In genomic region chrX:94455782-94456181, GRCh38 we compare ENCODE assay signal across 17 cellular contexts.
DNase-seq lines count a peak whose midpoint lies in the region; ATAC-seq, FAIRE-seq and TF ChIP-seq lines count a peak whose summit lies in the region.
"Had no signal": no experiment of that assay in that cellular context is flagged by ENCODE, and none has a peak within 500 bp of the region (broad histone marks: within the 10 kb centered on the region; RNA-seq: fewer than 3 reads in every experiment).

No MANE protein-coding gene starts in this region.

- CTCF ChIA-PET in H1 (lab: Charles Lee; ENCODE audit: partially characterized antibody) = no interaction called here

- H3K36me3 ChIP-seq in ES-I3 (ENCODE audit: insufficient read depth, low read length) (no peaks in the 10 kb centered on the region), HUES48 (ENCODE audit: control insufficient read depth, insufficient read depth, low read length) (no peaks in the 10 kb centered on the region), H1 (ENCODE audit: control insufficient read depth in 2 of 4, insufficient read depth in 4 of 4, low read length in 3 of 4) (peaks cover 0 to 2% (median 0%) of the 10 kb centered on the region in 4 experiments; a peak in 1 of 8 replicates), mesendoderm (ENCODE audit: control insufficient read depth, insufficient read depth, low read length) (no peaks in the 10 kb centered on the region), vagina (no peaks in the 10 kb centered on the region)
- H3K36me3 ChIP-seq: HAP-1 had no signal

- peak; percentile 62 for FAIRE-seq in H1 (lab: Jason Lieb, UNC)
- FAIRE-seq: GM12892, K562 had no signal

- H4K91ac ChIP-seq in H1 (replicated peaks; ENCODE audit: insufficient read length, low read length) = no peak overlapping the region

- no peak overlapping the region; the same call in 1 of the 2 replicates for H2BK5ac ChIP-seq in H1 (ENCODE audit: low read depth, low read length)
- no peak overlapping the region for H2BK5ac ChIP-seq in mesendoderm (ENCODE audit: low read length)

- no peak overlapping the region for H2BK12ac ChIP-seq in H1 (ENCODE audit: low read depth, low read length)

- no peak overlapping the region for H3K14ac ChIP-seq in H1 (ENCODE audit: insufficient read length)

- no peak overlapping the region for H2BK120ac ChIP-seq in H1 (replicated peaks; ENCODE audit: low read depth, low read length)
- no peak overlapping the region for H2BK120ac ChIP-seq in mesendoderm (ENCODE audit: low read depth, low read length)

- no peak for TF ChIP-seq EP300 in H1 (IDR thresholded peaks at IDR 0.05; ENCODE audit: borderline replicate concordance in 1 of 2, low read depth in 2 of 2, low read length in 2 of 2)

- no peak for TF ChIP-seq CTCF in H1 (IDR thresholded peaks at IDR 0.05; ENCODE audit: control extremely low read depth in 1 of 3, insufficient read depth in 1 of 3, low read depth in 1 of 3, low read length in 3 of 3)
- TF ChIP-seq CTCF in vagina (IDR thresholded peaks at IDR 0.05) = no peak

- intact Hi-C loops in vagina (cut with DNase I) = no loop called here

- H3K27me3 ChIP-seq in HUES48 (ENCODE audit: control insufficient read depth, insufficient read depth, low read length) (no peaks in the 10 kb centered on the region), H1 (replicated peaks in 1 of 4; ENCODE audit: control insufficient read depth in 3 of 4, extremely low read depth in 1 of 4, insufficient read depth in 3 of 4, low read length in 3 of 4) (no peaks in the 10 kb centered on the region), mesendoderm (ENCODE audit: insufficient read depth, low read length, poor library complexity) (no peaks in the 10 kb centered on the region), vagina (no peaks in the 10 kb centered on the region)

- no peaks in the 10 kb centered on the region for H3K23me2 ChIP-seq in H1 (ENCODE audit: low read depth, low read length)

- peak overlapping the region; percentile 51 for H4K5ac ChIP-seq in H1 (ENCODE audit: insufficient read length, low read depth, low read length)
- no peak overlapping the region for H4K5ac ChIP-seq in mesendoderm (ENCODE audit: low read length)

- H3K27ac ChIP-seq in HUES48 (ENCODE audit: low read depth, low read length) = peak overlapping the region; percentile 91
- H3K27ac ChIP-seq in H1 (ENCODE audit: low read depth, low read length) = no peak overlapping the region; the same call in 1 of the 2 replicates
- no peak overlapping the region for H3K27ac ChIP-seq in mesendoderm (ENCODE audit: low read depth, low read length)
- H3K27ac ChIP-seq in vagina = no peak overlapping the region

- H3K9ac ChIP-seq in ES-I3 (ENCODE audit: low read depth, low read length) = peak overlapping the region; percentile 2; the same call in 1 of the 2 replicates
- peak overlapping the region; percentile 64 for H3K9ac ChIP-seq in HUES48 (ENCODE audit: low read depth, low read length)
- H3K9ac ChIP-seq in H1 (replicated peaks in 1 of 4; ENCODE audit: extremely low read depth in 1 of 4, low read depth in 3 of 4, low read length in 3 of 4) = no peak overlapping the region
- H3K9ac ChIP-seq in mesendoderm (ENCODE audit: low read length) = no peak overlapping the region

- no peak for TF ChIP-seq POLR2A in H1 (IDR thresholded peaks at IDR 0.05; ENCODE audit: control extremely low read depth in 1 of 2, low read depth in 2 of 2, low read length in 2 of 2)
- no peak for TF ChIP-seq POLR2A in vagina (IDR thresholded peaks at IDR 0.05)

- no peaks in the 10 kb centered on the region for H4K20me1 ChIP-seq in H1 (replicated peaks in 1 of 2; ENCODE audit: control insufficient read depth in 1 of 2, insufficient read depth in 2 of 2, low read length in 2 of 2)

- H2AK5ac ChIP-seq in H1 (ENCODE audit: low read depth, low read length) (no peak overlapping the region), mesendoderm (ENCODE audit: low read length) (no peak overlapping the region)

- H3K4me1 ChIP-seq in ES-I3 (ENCODE audit: insufficient read depth, low read length) (peaks cover 44% of the 10 kb centered on the region), HUES48 (ENCODE audit: control insufficient read depth, insufficient read depth, low read length) (peaks cover 55% of the 10 kb centered on the region), H1 (replicated peaks in 1 of 4; ENCODE audit: control insufficient read depth in 3 of 4, insufficient read depth in 4 of 4, low read length in 3 of 4) (peaks cover 0 to 17% (median 4%) of the 10 kb centered on the region in 4 experiments; a peak in 2 of 7 replicates), mesendoderm (ENCODE audit: control insufficient read depth, low read depth, low read length) (no peaks in the 10 kb centered on the region), vagina (no peaks in the 10 kb centered on the region)
- H3K4me1 ChIP-seq: HAP-1 had no signal

- DNase-seq in H1 (ENCODE audit: low read depth in 1 of 2, low spot score in 2 of 2) = no peak
- DNase-seq in mesendoderm = peak; percentile 14
- no peak for DNase-seq in NCI-H146 treated with DMSO at 0.1 percent for 48 hours (lab: John Stamatoyannopoulos, UW; ENCODE audit: unreplicated experiment)
- DNase-seq in vagina (ENCODE audit: extremely low spot score in 2 of 2) = no peak
- DNase-seq: ACHN; C1 segment of cervical spinal cord; Calu3; CD4-positive, alpha-beta T cell; DMS 273 treated with DMSO at 0.1 percent for 48 hours; GDM1 had no signal

- H3K4ac ChIP-seq in H1 (replicated peaks; ENCODE audit: insufficient read length, low read depth, low read length) = no peak overlapping the region
- no peak overlapping the region for H3K4ac ChIP-seq in mesendoderm (ENCODE audit: low read depth, low read length)

- H3K9me3 ChIP-seq in ES-I3 (ENCODE audit: control insufficient read depth, insufficient read depth, low read length) (no peaks in the 10 kb centered on the region), HUES48 (ENCODE audit: control insufficient read depth, insufficient read depth, low read length) (no peaks in the 10 kb centered on the region; the same call in 1 of the 2 replicates), H1 (ENCODE audit: insufficient read depth in 2 of 2, low read depth in 1 of 2, low read length in 1 of 2) (no peaks in the 10 kb centered on the region), vagina (no peaks in the 10 kb centered on the region)
- H3K9me3 ChIP-seq: HAP-1 had no signal

- H3K56ac ChIP-seq in H1 (replicated peaks; ENCODE audit: insufficient read length, low read depth, low read length) (no peak overlapping the region), mesendoderm (ENCODE audit: low read length) (peak overlapping the region; percentile 60)

- H4K8ac ChIP-seq in H1 (ENCODE audit: extremely low read depth, insufficient read depth, low read length) = no peak overlapping the region
- no peak overlapping the region for H4K8ac ChIP-seq in mesendoderm (ENCODE audit: low read depth, low read length)

- TF ChIP-seq RAD21 in H1 (IDR thresholded peaks at IDR 0.05 in 1 of 2, conservative IDR thresholded peaks at IDR 0.05 in 1 of 2; ENCODE audit: low read depth in 2 of 2, low read length in 2 of 2) = no peak

- no peak for ATAC-seq in GM19452 (IDR thresholded peaks at IDR 0.05; ENCODE audit: unreplicated experiment)
- no peak for ATAC-seq in GM18498 (IDR thresholded peaks at IDR 0.05; ENCODE audit: unreplicated experiment)
- ATAC-seq: K562 had no signal

- H3K79me1 ChIP-seq in H1 (ENCODE audit: low read depth, low read length) (no peaks in the 10 kb centered on the region), mesendoderm (ENCODE audit: low read length) (no peaks in the 10 kb centered on the region)

- H3K79me2 ChIP-seq in H1 (ENCODE audit: control insufficient read depth in 1 of 2, insufficient read depth in 2 of 2, low read length in 2 of 2) (no peaks in the 10 kb centered on the region), mesendoderm (ENCODE audit: control insufficient read depth, insufficient read depth, low read length) (no peaks in the 10 kb centered on the region)

- no peak overlapping the region for H2AFZ ChIP-seq in H1 (ENCODE audit: low read length)

- H3K4me2 ChIP-seq in H1 (ENCODE audit: insufficient read depth in 1 of 2, low read depth in 2 of 2, low read length in 2 of 2) (no peak overlapping the region), mesendoderm (ENCODE audit: low read length) (no peak overlapping the region)

- 0% methylated on average over 1 of the region's 1 CpG; no CpG with 5 or more reads in 1 of the 2 experiments for WGBS in H1 (ENCODE audit: extremely low coverage in 1 of 2, insufficient coverage in 1 of 2, insufficient read length in 1 of 2, insufficient replicate concordance in 2 of 2, low coverage in 1 of 2, low lambda C conversion rate in 2 of 2, missing lambda C conversion rate in 1 of 2), 2 experiments
- WGBS in mesendoderm (ENCODE audit: extremely low coverage, insufficient coverage, low lambda C conversion rate) = no CpG with 5 or more reads among the region's 1 CpG

- H3K18ac ChIP-seq in H1 (ENCODE audit: extremely low read depth, low read length) (no peak overlapping the region), mesendoderm (ENCODE audit: low read length) (no peak overlapping the region)

- POLR2A ChIA-PET in H1 (lab: Charles Lee; ENCODE audit: partially characterized antibody) = no interaction called here

- H2BK20ac ChIP-seq in H1 (ENCODE audit: low read length) = no peak overlapping the region

- H2BK15ac ChIP-seq in H1 (ENCODE audit: low read length) = no peak overlapping the region
- H2BK15ac ChIP-seq in mesendoderm (replicated peaks; ENCODE audit: low read depth) = no peak overlapping the region

- no peak overlapping the region for H3K23ac ChIP-seq in H1 (ENCODE audit: insufficient read length)
- no peak overlapping the region for H3K23ac ChIP-seq in mesendoderm (ENCODE audit: low read length)

- H3K4me3 ChIP-seq in HUES48 (ENCODE audit: low read depth, low read length) (peak overlapping the region; percentile 38), H1 (ENCODE audit: extremely low read depth in 1 of 4, insufficient read depth in 2 of 4, low read depth in 3 of 4, low read length in 4 of 4) (no peak overlapping the region), mesendoderm (ENCODE audit: low read length) (no peak overlapping the region), vagina (no peak overlapping the region)
- H3K4me3 ChIP-seq: HAP-1, K562 had no signal

TF ChIP-seq in H1, 55 proteins besides CTCF, POLR2A, EP300 and RAD21:
- TF ChIP-seq, protein P1, sequence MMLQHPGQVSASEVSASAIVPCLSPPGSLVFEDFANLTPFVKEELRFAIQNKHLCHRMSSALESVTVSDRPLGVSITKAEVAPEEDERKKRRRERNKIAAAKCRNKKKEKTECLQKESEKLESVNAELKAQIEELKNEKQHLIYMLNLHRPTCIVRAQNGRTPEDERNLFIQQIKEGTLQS (IDR thresholded peaks at IDR 0.05; ENCODE audit: insufficient read depth, low read depth, low read length) = no peak
- peak; percentile 32; the same call in 1 of the 2 replicates for TF ChIP-seq MAFK (IDR thresholded peaks at IDR 0.05; ENCODE audit: low read depth, low read length)
- 0 out of 2 replicates have a peak, but pooled peaks have one; percentile 27 for TF ChIP-seq BACH1 (IDR thresholded peaks at IDR 0.05; ENCODE audit: low read length)
- TF ChIP-seq SUZ12 (IDR thresholded peaks at IDR 0.05; ENCODE audit: low read length) = no peak
- no peak for TF ChIP-seq SIRT6 (IDR thresholded peaks at IDR 0.05; ENCODE audit: low read length)

Comparison
In these comparisons a context has a peak if more than half of its experiments do, and no peak if none do; other contexts are left out.
1. H3K9ac ChIP-seq: peak in ES-I3 (single experiment) and HUES48 (single experiment); none in H1 (0 of 4) and mesendoderm (single experiment).